In the genomic region with DNA sequence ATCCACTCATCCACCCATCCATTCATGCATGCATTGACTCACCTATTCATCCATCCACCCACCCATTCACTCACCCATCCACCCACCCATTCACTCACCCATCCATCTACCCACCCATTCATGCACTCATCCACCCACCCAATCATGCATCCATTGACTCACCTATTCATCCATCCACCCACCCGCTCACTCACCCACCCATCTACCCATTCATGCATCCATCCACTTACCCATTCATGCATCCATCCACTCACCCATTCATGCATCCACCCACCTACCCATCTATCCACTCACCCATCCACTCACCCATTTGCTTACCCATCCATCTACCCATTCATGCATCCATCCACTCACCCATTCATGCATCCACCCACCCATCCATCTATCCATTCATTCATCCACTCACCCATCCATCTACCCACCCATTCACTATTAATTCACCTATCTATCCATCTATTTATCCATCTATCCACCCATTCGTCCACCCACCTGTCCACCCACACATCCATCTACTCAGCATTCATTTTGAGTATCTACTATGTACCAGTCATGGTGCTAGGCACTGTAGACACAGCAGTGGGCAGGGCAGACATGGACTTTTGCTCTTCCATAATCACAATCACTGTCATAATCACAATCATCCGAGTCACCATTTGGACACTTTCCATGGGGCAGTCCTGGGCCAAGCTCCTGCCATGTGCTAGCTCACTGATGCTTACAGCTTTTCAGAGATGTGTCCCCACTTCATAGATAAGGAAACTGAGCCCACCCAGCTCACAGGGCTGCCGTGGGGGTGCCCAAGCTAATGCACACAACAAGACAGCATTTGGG, we compare ENCODE assay signal across 21 cellular contexts. TPM values are rescaled to one million over a fixed set of nuclear protein-coding genes. Genes with fewer than 3 reads are reported as not detected.
"Had no signal": no experiment of that assay in that cellular context is flagged by ENCODE, and none has a peak within 500 bp of the region (broad histone marks: within the 10 kb centered on the region; RNA-seq: fewer than 3 reads in every experiment).

No MANE protein-coding gene starts in this region.

- ATAC-seq: activated T-cell treated with anti-CD3 and anti-CD28 coated beads, Interleukin-2, amount 50 U/mL, for 72 hours; foreskin keratinocyte; right lobe of liver; stimulated activated naive B cell treated with anti-CD40 and anti-IgM and Interleukin-4, amounts not matched to agents 10 μg/mL and 1 μg/mL and 100 μg/mL, for 72 hours; T-helper 17 cell had no signal

- H3K4me3 Mint-ChIP-seq: activated naive CD4-positive, alpha-beta T cell treated with anti-CD3 and anti-CD28 coated beads, Interleukin-2, amount 50 U/mL, for 24 hours; activated T-cell treated with anti-CD3 and anti-CD28 coated beads, Interleukin-2, amount 50 U/mL, for 72 hours; stimulated activated naive B cell treated with anti-CD40 and anti-IgM and Interleukin-4, amounts not matched to agents 10 μg/mL and 1 μg/mL and 100 μg/mL, for 72 hours; T-helper 17 cell had no signal

- H3K4me1 Mint-ChIP-seq: activated naive CD4-positive, alpha-beta T cell treated with anti-CD3 and anti-CD28 coated beads, Interleukin-2, amount 50 U/mL, for 24 hours; stimulated activated naive B cell treated with anti-CD40 and anti-IgM and Interleukin-4, amounts not matched to agents 10 μg/mL and 1 μg/mL and 100 μg/mL, for 72 hours; T-helper 17 cell had no signal

- DNase-seq: activated CD4-positive, alpha-beta T cell treated with anti-CD3 and anti-CD28 coated beads, Interleukin-2, amount 50 U/mL, for 1 hour; activated CD4-positive, CD25-positive, alpha-beta regulatory T cell treated with anti-CD3 and anti-CD28 coated beads, Interleukin-2, amount 50 U/mL, for 72 hours; activated CD8-positive, alpha-beta memory T cell treated with anti-CD3 and anti-CD28 coated beads, Interleukin-2, amount 50 U/mL, for 4 hours; activated gamma-delta T cell; activated T-cell treated with anti-CD3 and anti-CD28 coated beads, Interleukin-2, amount 50 U/mL, for 72 hours; cerebellar nuclear complex; cortex of kidney; erythroblast; foreskin keratinocyte; hippocampal formation; mammary epithelial cell; stimulated activated naive B cell treated with anti-CD40 and anti-IgM and Interleukin-4, amounts not matched to agents 10 μg/mL and 1 μg/mL and 100 μg/mL, for 72 hours; T-helper 17 cell; thyroid gland had no signal

- H3K36me3 ChIP-seq: ascending aorta, right lobe of liver, thyroid gland had no signal

- H3K9me3 ChIP-seq: ascending aorta, right lobe of liver, thyroid gland had no signal

- H3K4me1 ChIP-seq: foreskin keratinocyte, right lobe of liver had no signal

- H3K9me3 Mint-ChIP-seq: activated naive CD4-positive, alpha-beta T cell treated with anti-CD3 and anti-CD28 coated beads, Interleukin-2, amount 50 U/mL, for 24 hours had no signal

- H3K27me3 ChIP-seq: ascending aorta, right lobe of liver, thyroid gland had no signal

- H3K36me3 Mint-ChIP-seq: activated naive CD4-positive, alpha-beta T cell treated with anti-CD3 and anti-CD28 coated beads, Interleukin-2, amount 50 U/mL, for 24 hours; stimulated activated naive B cell treated with anti-CD40 and anti-IgM and Interleukin-4, amounts not matched to agents 10 μg/mL and 1 μg/mL and 100 μg/mL, for 72 hours had no signal

- H3K27ac Mint-ChIP-seq: activated naive CD4-positive, alpha-beta T cell treated with anti-CD3 and anti-CD28 coated beads, Interleukin-2, amount 50 U/mL, for 24 hours; activated T-cell treated with anti-CD3 and anti-CD28 coated beads, Interleukin-2, amount 50 U/mL, for 72 hours; progenitor cell of endocrine pancreas; stimulated activated naive B cell treated with anti-CD40 and anti-IgM and Interleukin-4, amounts not matched to agents 10 μg/mL and 1 μg/mL and 100 μg/mL, for 72 hours; T-helper 17 cell had no signal

- H3K4me3 ChIP-seq: ascending aorta, right lobe of liver, thyroid gland had no signal

- H3K27ac ChIP-seq: ascending aorta, foreskin keratinocyte, right lobe of liver, thyroid gland, VCaP had no signal

- FAIRE-seq: endometrium, islet of Langerhans had no signal

RNA-seq across cellular contexts. Expression of a gene that starts 34.4 kb away (rescaled TPM):
- total RNA-seq: foreskin keratinocyte had no signal
- polyA plus RNA-seq: foreskin keratinocyte had no signal
